In the genomic region with DNA sequence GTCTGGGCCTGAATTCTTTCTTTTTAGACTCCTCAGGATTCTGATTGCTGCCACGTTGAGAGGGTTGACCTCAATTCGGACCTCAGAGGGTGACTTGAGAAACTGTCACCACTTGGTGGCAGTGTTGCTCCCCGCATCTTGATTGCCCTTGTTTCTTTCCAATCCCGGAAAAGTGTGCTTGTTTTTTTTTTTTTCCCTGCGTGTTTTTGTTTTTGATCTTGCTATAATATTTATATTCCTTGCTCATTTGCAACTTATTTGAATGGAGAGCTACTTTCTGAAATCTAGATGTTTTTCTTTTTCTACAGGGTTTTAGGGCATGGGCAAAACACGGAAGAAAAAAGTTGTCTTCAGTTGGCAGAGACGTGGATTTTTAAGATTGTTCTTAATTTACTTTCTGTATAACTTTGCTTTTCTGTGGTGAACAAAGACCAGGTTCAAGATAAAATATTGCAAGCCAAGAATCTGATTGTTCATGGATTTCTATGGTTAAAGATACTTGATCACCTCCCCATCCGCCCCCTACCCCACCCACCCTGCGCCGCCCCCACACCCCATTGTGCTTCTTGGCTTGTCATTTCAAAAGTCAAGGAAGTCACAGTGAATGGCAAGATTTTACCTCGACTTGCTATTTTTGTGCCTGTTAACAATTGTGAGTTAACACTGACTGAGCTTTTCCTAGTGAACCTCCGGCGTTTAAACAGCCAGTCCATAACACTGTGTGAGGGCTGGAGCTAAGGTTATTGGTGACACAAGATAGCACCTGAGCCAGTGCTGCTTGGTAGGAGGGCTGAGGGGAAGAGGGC, we compare ENCODE assay signal across 7 cellular contexts.
DNase-seq lines count a peak whose midpoint lies in the region; ATAC-seq and TF ChIP-seq lines count a peak whose summit lies in the region.

No MANE protein-coding gene starts in this region.

- peak overlapping the region; percentile 75 for H2AFZ ChIP-seq in osteoblast (ENCODE audit: low read length)

- H3K4me1 ChIP-seq in RWPE2 (ENCODE audit: insufficient read depth, poor library complexity, severe bottlenecking) (no peaks in the 10 kb centered on the region), foreskin keratinocyte (no peaks in the 10 kb centered on the region), osteoblast (ENCODE audit: insufficient read depth, low read length) (peaks cover 17% of the 10 kb centered on the region), suprapubic skin (peaks cover 8% of the 10 kb centered on the region)

- TF ChIP-seq EP300 in suprapubic skin (IDR thresholded peaks at IDR 0.05) = no peak

- 0 out of 3 replicates have a peak, but pooled peaks have one; percentile 51 for ATAC-seq in RWPE2 (ENCODE audit: low read depth)
- ATAC-seq in foreskin keratinocyte = peak; percentile 67

- H4K20me1 ChIP-seq in osteoblast (ENCODE audit: insufficient read depth, low read length) = no peaks in the 10 kb centered on the region

- 11% methylated on average over 13 of the region's 13 CpGs for WGBS in suprapubic skin

- TF ChIP-seq POLR2A in suprapubic skin (IDR thresholded peaks at IDR 0.05) = no peak

- TF ChIP-seq CTCF in GM12872 (IDR thresholded peaks at IDR 0.05; ENCODE audit: insufficient read depth, low read depth, low read length) (peak; percentile 85), RWPE2 (IDR thresholded peaks at IDR 0.05; ENCODE audit: poor library complexity, severe bottlenecking) (peak; percentile 93), foreskin keratinocyte (conservative IDR thresholded peaks at IDR 0.05) (peak; percentile 82), osteoblast (IDR thresholded peaks at IDR 0.05; ENCODE audit: extremely low read depth, low read depth, low read length) (peak; percentile 85), suprapubic skin (IDR thresholded peaks at IDR 0.05) (peak; percentile 72 to 87)

- H3K4me3 ChIP-seq in RWPE2 (ENCODE audit: severe bottlenecking) (no peak overlapping the region), osteoblast (ENCODE audit: insufficient read depth, low read length) (peak overlapping the region; percentile 63), suprapubic skin (peak overlapping the region; percentile 38)

- H3K27me3 ChIP-seq in RWPE2 (ENCODE audit: insufficient read depth, poor library complexity, severe bottlenecking) (no peaks in the 10 kb centered on the region), foreskin keratinocyte (no peaks in the 10 kb centered on the region), osteoblast (ENCODE audit: insufficient read depth, low read length) (no peaks in the 10 kb centered on the region), suprapubic skin (no peaks in the 10 kb centered on the region)

- peak in 66 of 76 experiments; percentile 6 to 78 (median 48) for DNase-seq in HUDEP-2 (lab: John Stamatoyannopoulos, UW; ENCODE audit: unreplicated experiment in 76 of 76)
- no peak for DNase-seq in RWPE2 (ENCODE audit: low spot score)
- DNase-seq in activated effector memory CD4-positive, alpha-beta T cell treated with Interleukin-2 at 50 U/mL for 16 hours = peak; percentile 46
- peak in 1 of 2 donors; percentile 45 for DNase-seq in foreskin keratinocyte
- DNase-seq in osteoblast (ENCODE audit: insufficient read length, low spot score, missing footprints) = no peak
- DNase-seq in suprapubic skin (ENCODE audit: low spot score in 2 of 2) = peak; percentile 85 to 86

- no peak overlapping the region for H3K27ac ChIP-seq in RWPE2 (ENCODE audit: poor library complexity, severe bottlenecking)
- peak overlapping the region; percentile 71 for H3K27ac ChIP-seq in foreskin keratinocyte
- peak overlapping the region; percentile 72 for H3K27ac ChIP-seq in osteoblast (ENCODE audit: low read depth, low read length)
- H3K27ac ChIP-seq in suprapubic skin = peak overlapping the region; percentile 12

- H3K9me3 ChIP-seq in RWPE2 (ENCODE audit: severe bottlenecking) = no peaks in the 10 kb centered on the region
- no peaks in the 10 kb centered on the region for H3K9me3 ChIP-seq in osteoblast (ENCODE audit: low read depth, low read length)
- H3K9me3 ChIP-seq in suprapubic skin = no peaks in the 10 kb centered on the region

- H3K79me2 ChIP-seq in osteoblast (ENCODE audit: insufficient read depth, low read length) = peaks cover 3% of the 10 kb centered on the region

- H3K36me3 ChIP-seq in RWPE2 (ENCODE audit: low read depth) = 0 out of 2 replicates have a peak, but pooled peaks cover 4% of the 10 kb centered on the region
- peaks cover 3% of the 10 kb centered on the region for H3K36me3 ChIP-seq in osteoblast (ENCODE audit: insufficient read depth, low read length)
- H3K36me3 ChIP-seq in suprapubic skin = no peaks in the 10 kb centered on the region

- H3K4me2 ChIP-seq in osteoblast (ENCODE audit: insufficient read depth, low read length) = peak overlapping the region; percentile 81

Comparison
In these comparisons a context has a peak if more than half of its experiments do, and no peak if none do; other contexts are left out.
1. DNase-seq: peak in HUDEP-2 (66 of 76), activated effector memory CD4-positive, alpha-beta T cell treated with Interleukin-2 at 50 U/mL for 16 hours (single experiment) and suprapubic skin (2 of 2); none in RWPE2 (single experiment) and osteoblast (single experiment).
2. Peak in every context shown above with its lines, with median percentiles within 50 percentile points of each other: CTCF ChIP-seq.